In genomic region chr11:3057069-3057963, GRCh38 we compare ENCODE assay signal across 1 cellular context.
TF ChIP-seq lines count a peak whose summit lies in the region.

Gene CARS1 (minus strand): TSS chr11:3057423. CDS start chr11:3057367, 56 bp downstream.

TF ChIP-seq in GM12878, 131 proteins besides CTCF, POLR2A, EP300 and RAD21 (continued from another document and continues in another):
- TF ChIP-seq NR2F1 (conservative IDR thresholded peaks at IDR 0.05) (no peak), TAF1 (IDR thresholded peaks at IDR 0.05; ENCODE audit: borderline replicate concordance, low read depth, low read length) (peak; percentile 62; the same call in 1 of the 2 replicates), WRNIP1 (IDR thresholded peaks at IDR 0.05; ENCODE audit: borderline replicate concordance, low read depth, low read length) (no peak), E2F4 (IDR thresholded peaks at IDR 0.05; ENCODE audit: low read depth, low read length) (no peak), SMAD5 (IDR thresholded peaks at IDR 0.05; ENCODE audit: low read depth) (peak; percentile 44; the same call in 1 of the 2 replicates), IRF5 (IDR thresholded peaks at IDR 0.05; ENCODE audit: borderline replicate concordance) (no peak), ZNF622 (IDR thresholded peaks at IDR 0.05) (no peak), JUND (IDR thresholded peaks at IDR 0.05; ENCODE audit: low read depth, low read length) (no peak), LARP7 (IDR thresholded peaks at IDR 0.05) (peak; percentile 59; the same call in 1 of the 2 replicates), BACH1 (IDR thresholded peaks at IDR 0.05; ENCODE audit: borderline replicate concordance) (no peak; the same call in 1 of the 2 replicates), E4F1 (IDR thresholded peaks at IDR 0.05; ENCODE audit: borderline replicate concordance, partially characterized antibody) (peak; percentile 79), RB1 (IDR thresholded peaks at IDR 0.05; ENCODE audit: borderline replicate concordance) (no peak), ASH2L (IDR thresholded peaks at IDR 0.05; ENCODE audit: borderline replicate concordance, low read depth) (no peak), GABPA (IDR thresholded peaks at IDR 0.05; ENCODE audit: low read depth) (peak; percentile 97), PAX5 (IDR thresholded peaks at IDR 0.05; ENCODE audit: borderline replicate concordance, low read depth, low read length) (no peak), MYC (IDR thresholded peaks at IDR 0.05; ENCODE audit: insufficient read depth, insufficient read length, insufficient replicate concordance, low read length, severe bottlenecking) (no peak), NBN (IDR thresholded peaks at IDR 0.05) (no peak), ETV6 (conservative IDR thresholded peaks at IDR 0.05 in 1 of 2, IDR thresholded peaks at IDR 0.05 in 1 of 2; ENCODE audit: borderline replicate concordance in 1 of 2, low read depth in 1 of 2) (peak in 1 of 2 experiments; percentile 73; a peak in 1 of 4 replicates), FOXK2 (IDR thresholded peaks at IDR 0.05) (no peak; the same call in 1 of the 2 replicates), RUNX3 (IDR thresholded peaks at IDR 0.05; ENCODE audit: low read length) (peak; percentile 75), IKZF1 (conservative IDR thresholded peaks at IDR 0.05) (peak; percentile 94), PML (IDR thresholded peaks at IDR 0.05; ENCODE audit: low read length) (no peak), DPF2 (IDR thresholded peaks at IDR 0.05) (no peak), ZNF217 (IDR thresholded peaks at IDR 0.05) (no peak), BHLHE40 (IDR thresholded peaks at IDR 0.05; ENCODE audit: borderline replicate concordance in 1 of 2, low read depth in 2 of 2, low read length in 1 of 2) (peak in 1 of 2 experiments; percentile 47; a peak in 1 of 4 replicates), USF2 (IDR thresholded peaks at IDR 0.05; ENCODE audit: borderline replicate concordance, low read depth, low read length) (no peak), NR2C2 (IDR thresholded peaks at IDR 0.05; ENCODE audit: borderline replicate concordance, control insufficient read depth, insufficient read length, low read depth) (no peak), TBL1XR1 (IDR thresholded peaks at IDR 0.05; ENCODE audit: low read depth, low read length) (peak; percentile 72; the same call in 1 of the 2 replicates), MTA2 (IDR thresholded peaks at IDR 0.05; ENCODE audit: low read depth) (no peak), NFYA (IDR thresholded peaks at IDR 0.05; ENCODE audit: borderline replicate concordance, low read depth, low read length) (no peak), CBX3 (IDR thresholded peaks at IDR 0.05; ENCODE audit: borderline replicate concordance, low read depth) (no peak), HCFC1 (IDR thresholded peaks at IDR 0.05; ENCODE audit: low read length) (peak; percentile 96), BMI1 (IDR thresholded peaks at IDR 0.05; ENCODE audit: borderline replicate concordance) (peak; percentile 97), MEF2B (IDR thresholded peaks at IDR 0.05; ENCODE audit: partially characterized antibody, poor library complexity, severe bottlenecking) (peak; percentile 21), ATF7 (IDR thresholded peaks at IDR 0.05; ENCODE audit: low read depth) (peak; percentile 15; the same call in 1 of the 2 replicates), NRF1 (conservative IDR thresholded peaks at IDR 0.05; ENCODE audit: low read depth, low read length) (no peak; the same call in 1 of the 2 replicates), ESRRA (IDR thresholded peaks at IDR 0.05; ENCODE audit: low read length) (peak; percentile 67; the same call in 1 of the 2 replicates), STAT3 (IDR thresholded peaks at IDR 0.05; ENCODE audit: low read depth, low read length) (no peak), EED (IDR thresholded peaks at IDR 0.05; ENCODE audit: low read depth) (no peak), CHD4 (IDR thresholded peaks at IDR 0.05) (no peak), FOS (IDR thresholded peaks at IDR 0.05; ENCODE audit: borderline replicate concordance, extremely low read depth, insufficient read length) (no peak), SIN3A (IDR thresholded peaks at IDR 0.05; ENCODE audit: low read depth, low read length) (peak; percentile 93), ATF2 (IDR thresholded peaks at IDR 0.05; ENCODE audit: low read length) (no peak)
- TF ChIP-seq, protein P1, sequence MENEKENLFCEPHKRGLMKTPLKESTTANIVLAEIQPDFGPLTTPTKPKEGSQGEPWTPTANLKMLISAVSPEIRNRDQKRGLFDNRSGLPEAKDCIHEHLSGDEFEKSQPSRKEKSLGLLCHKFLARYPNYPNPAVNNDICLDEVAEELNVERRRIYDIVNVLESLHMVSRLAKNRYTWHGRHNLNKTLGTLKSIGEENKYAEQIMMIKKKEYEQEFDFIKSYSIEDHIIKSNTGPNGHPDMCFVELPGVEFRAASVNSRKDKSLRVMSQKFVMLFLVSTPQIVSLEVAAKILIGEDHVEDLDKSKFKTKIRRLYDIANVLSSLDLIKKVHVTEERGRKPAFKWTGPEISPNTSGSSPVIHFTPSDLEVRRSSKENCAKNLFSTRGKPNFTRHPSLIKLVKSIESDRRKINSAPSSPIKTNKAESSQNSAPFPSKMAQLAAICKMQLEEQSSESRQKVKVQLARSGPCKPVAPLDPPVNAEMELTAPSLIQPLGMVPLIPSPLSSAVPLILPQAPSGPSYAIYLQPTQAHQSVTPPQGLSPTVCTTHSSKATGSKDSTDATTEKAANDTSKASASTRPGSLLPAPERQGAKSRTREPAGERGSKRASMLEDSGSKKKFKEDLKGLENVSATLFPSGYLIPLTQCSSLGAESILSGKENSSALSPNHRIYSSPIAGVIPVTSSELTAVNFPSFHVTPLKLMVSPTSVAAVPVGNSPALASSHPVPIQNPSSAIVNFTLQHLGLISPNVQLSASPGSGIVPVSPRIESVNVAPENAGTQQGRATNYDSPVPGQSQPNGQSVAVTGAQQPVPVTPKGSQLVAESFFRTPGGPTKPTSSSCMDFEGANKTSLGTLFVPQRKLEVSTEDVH (IDR thresholded peaks at IDR 0.05; ENCODE audit: low read depth, partially characterized antibody), result no peak
- TF ChIP-seq, protein P2, sequence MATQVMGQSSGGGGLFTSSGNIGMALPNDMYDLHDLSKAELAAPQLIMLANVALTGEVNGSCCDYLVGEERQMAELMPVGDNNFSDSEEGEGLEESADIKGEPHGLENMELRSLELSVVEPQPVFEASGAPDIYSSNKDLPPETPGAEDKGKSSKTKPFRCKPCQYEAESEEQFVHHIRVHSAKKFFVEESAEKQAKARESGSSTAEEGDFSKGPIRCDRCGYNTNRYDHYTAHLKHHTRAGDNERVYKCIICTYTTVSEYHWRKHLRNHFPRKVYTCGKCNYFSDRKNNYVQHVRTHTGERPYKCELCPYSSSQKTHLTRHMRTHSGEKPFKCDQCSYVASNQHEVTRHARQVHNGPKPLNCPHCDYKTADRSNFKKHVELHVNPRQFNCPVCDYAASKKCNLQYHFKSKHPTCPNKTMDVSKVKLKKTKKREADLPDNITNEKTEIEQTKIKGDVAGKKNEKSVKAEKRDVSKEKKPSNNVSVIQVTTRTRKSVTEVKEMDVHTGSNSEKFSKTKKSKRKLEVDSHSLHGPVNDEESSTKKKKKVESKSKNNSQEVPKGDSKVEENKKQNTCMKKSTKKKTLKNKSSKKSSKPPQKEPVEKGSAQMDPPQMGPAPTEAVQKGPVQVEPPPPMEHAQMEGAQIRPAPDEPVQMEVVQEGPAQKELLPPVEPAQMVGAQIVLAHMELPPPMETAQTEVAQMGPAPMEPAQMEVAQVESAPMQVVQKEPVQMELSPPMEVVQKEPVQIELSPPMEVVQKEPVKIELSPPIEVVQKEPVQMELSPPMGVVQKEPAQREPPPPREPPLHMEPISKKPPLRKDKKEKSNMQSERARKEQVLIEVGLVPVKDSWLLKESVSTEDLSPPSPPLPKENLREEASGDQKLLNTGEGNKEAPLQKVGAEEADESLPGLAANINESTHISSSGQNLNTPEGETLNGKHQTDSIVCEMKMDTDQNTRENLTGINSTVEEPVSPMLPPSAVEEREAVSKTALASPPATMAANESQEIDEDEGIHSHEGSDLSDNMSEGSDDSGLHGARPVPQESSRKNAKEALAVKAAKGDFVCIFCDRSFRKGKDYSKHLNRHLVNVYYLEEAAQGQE (IDR thresholded peaks at IDR 0.05; ENCODE audit: low read depth, low read length), result no peak
- TF ChIP-seq, protein P3, sequence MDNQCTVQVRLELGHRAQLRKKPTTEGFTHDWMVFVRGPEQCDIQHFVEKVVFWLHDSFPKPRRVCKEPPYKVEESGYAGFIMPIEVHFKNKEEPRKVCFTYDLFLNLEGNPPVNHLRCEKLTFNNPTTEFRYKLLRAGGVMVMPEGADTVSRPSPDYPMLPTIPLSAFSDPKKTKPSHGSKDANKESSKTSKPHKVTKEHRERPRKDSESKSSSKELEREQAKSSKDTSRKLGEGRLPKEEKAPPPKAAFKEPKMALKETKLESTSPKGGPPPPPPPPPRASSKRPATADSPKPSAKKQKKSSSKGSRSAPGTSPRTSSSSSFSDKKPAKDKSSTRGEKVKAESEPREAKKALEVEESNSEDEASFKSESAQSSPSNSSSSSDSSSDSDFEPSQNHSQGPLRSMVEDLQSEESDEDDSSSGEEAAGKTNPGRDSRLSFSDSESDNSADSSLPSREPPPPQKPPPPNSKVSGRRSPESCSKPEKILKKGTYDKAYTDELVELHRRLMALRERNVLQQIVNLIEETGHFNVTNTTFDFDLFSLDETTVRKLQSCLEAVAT (IDR thresholded peaks at IDR 0.05), result no peak
- TF ChIP-seq, protein P4, sequence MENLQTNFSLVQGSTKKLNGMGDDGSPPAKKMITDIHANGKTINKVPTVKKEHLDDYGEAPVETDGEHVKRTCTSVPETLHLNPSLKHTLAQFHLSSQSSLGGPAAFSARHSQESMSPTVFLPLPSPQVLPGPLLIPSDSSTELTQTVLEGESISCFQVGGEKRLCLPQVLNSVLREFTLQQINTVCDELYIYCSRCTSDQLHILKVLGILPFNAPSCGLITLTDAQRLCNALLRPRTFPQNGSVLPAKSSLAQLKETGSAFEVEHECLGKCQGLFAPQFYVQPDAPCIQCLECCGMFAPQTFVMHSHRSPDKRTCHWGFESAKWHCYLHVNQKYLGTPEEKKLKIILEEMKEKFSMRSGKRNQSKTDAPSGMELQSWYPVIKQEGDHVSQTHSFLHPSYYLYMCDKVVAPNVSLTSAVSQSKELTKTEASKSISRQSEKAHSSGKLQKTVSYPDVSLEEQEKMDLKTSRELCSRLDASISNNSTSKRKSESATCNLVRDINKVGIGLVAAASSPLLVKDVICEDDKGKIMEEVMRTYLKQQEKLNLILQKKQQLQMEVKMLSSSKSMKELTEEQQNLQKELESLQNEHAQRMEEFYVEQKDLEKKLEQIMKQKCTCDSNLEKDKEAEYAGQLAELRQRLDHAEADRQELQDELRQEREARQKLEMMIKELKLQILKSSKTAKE (IDR thresholded peaks at IDR 0.05; ENCODE audit: low read depth, poor library complexity, severe bottlenecking), result no peak
- TF ChIP-seq, protein P5, sequence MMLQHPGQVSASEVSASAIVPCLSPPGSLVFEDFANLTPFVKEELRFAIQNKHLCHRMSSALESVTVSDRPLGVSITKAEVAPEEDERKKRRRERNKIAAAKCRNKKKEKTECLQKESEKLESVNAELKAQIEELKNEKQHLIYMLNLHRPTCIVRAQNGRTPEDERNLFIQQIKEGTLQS (IDR thresholded peaks at IDR 0.05; ENCODE audit: borderline replicate concordance, extremely low read depth, low read depth, low read length), result peak; percentile 14; the same call in 1 of the 2 replicates
